In the genomic region with DNA sequence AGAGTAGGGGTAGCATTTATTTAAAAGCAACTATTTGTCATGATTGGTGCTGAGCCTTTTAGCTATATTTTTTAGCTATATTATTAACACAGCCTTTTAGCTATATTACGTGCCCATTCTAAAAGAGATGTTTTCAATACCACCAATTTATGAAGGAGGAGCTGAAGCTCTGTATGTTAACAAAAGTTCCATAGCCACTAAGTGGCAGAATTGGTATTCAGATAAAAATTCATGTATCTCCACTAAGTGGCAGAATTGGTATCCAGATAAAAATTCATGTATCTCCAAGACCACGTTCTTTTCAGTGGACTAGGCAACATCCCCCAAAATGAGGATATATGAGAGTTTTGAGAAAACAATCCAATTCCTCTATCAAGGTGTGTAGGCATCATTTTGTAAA, we compare ENCODE assay signal across 9 cellular contexts.
DNase-seq lines count a peak whose midpoint lies in the region; TF ChIP-seq lines count a peak whose summit lies in the region.
"Had no signal": no experiment of that assay in that cellular context is flagged by ENCODE, and none has a peak within 500 bp of the region (broad histone marks: within the 10 kb centered on the region; RNA-seq: fewer than 3 reads in every experiment).

No MANE protein-coding gene starts in this region.

- H3K9me3 Mint-ChIP-seq in glutamatergic neuron (ENCODE audit: unreplicated experiment), result no peaks in the 10 kb centered on the region

- H2AFZ ChIP-seq in osteoblast (ENCODE audit: low read length), result no peak overlapping the region

- DNase-seq in EL, result peak; percentile 25
- DNase-seq in NCI-H1092 (lab: John Stamatoyannopoulos, UW), result peak; percentile 15
- peak; percentile 62 for DNase-seq in astrocyte of the spinal cord (ENCODE audit: low read depth, low spot score)
- DNase-seq in osteoblast (ENCODE audit: insufficient read length, low spot score, missing footprints), result no peak
- DNase-seq in glutamatergic neuron, result no peak
- no peak for DNase-seq in cerebellar cortex (ENCODE audit: low spot score)
- DNase-seq in NCI-H2107 (lab: John Stamatoyannopoulos, UW), result no peak
- DNase-seq in LoVo (ENCODE audit: low spot score), result no peak
- DNase-seq: stomach had no signal

- H3K27ac Mint-ChIP-seq in glutamatergic neuron (ENCODE audit: unreplicated experiment), result no peak overlapping the region

- no peak overlapping the region for H3K4me3 Mint-ChIP-seq in glutamatergic neuron (ENCODE audit: unreplicated experiment)

- in situ Hi-C loops in astrocyte of the spinal cord (cut with HindIII; ENCODE audit: low sequenced_read_pairs), result no loop called here

- H3K27me3 ChIP-seq in osteoblast (ENCODE audit: insufficient read depth, low read length), result no peaks in the 10 kb centered on the region
- H3K27me3 ChIP-seq: stomach had no signal

- no peaks in the 10 kb centered on the region for H4K20me1 ChIP-seq in osteoblast (ENCODE audit: insufficient read depth, low read length)

- H3K4me1 Mint-ChIP-seq in glutamatergic neuron (ENCODE audit: low read depth, unreplicated experiment), result peaks cover 7% of the 10 kb centered on the region

- H3K36me3 Mint-ChIP-seq in glutamatergic neuron (ENCODE audit: unreplicated experiment), result no peaks in the 10 kb centered on the region

- H3K79me2 ChIP-seq in osteoblast (ENCODE audit: insufficient read depth, low read length), result no peaks in the 10 kb centered on the region

- TF ChIP-seq CTCF in astrocyte of the spinal cord (IDR thresholded peaks at IDR 0.05; ENCODE audit: low read depth, low read length) (peak; percentile 36), osteoblast (IDR thresholded peaks at IDR 0.05; ENCODE audit: extremely low read depth, low read depth, low read length) (peak; percentile 56), glutamatergic neuron (IDR thresholded peaks at IDR 0.05; ENCODE audit: partially characterized antibody, unreplicated experiment) (no peak)

- peak overlapping the region; percentile 1 for H3K27ac ChIP-seq in osteoblast (ENCODE audit: low read depth, low read length)
- H3K27ac ChIP-seq: stomach had no signal

- H3K4me2 ChIP-seq in osteoblast (ENCODE audit: insufficient read depth, low read length), result peak overlapping the region; percentile 23

- H3K4me1 ChIP-seq in osteoblast (ENCODE audit: insufficient read depth, low read length), result peaks cover 11% of the 10 kb centered on the region

- H3K36me3 ChIP-seq in osteoblast (ENCODE audit: insufficient read depth, low read length), result no peaks in the 10 kb centered on the region
- H3K36me3 ChIP-seq: stomach had no signal

- no peaks in the 10 kb centered on the region for H3K9me3 ChIP-seq in osteoblast (ENCODE audit: low read depth, low read length)
- H3K9me3 ChIP-seq: stomach had no signal

- H3K27me3 Mint-ChIP-seq in glutamatergic neuron (ENCODE audit: unreplicated experiment), result no peaks in the 10 kb centered on the region

- H3K4me3 ChIP-seq in astrocyte of the spinal cord (ENCODE audit: low read depth, low read length), result no peak overlapping the region
- no peak overlapping the region for H3K4me3 ChIP-seq in osteoblast (ENCODE audit: insufficient read depth, low read length)
- H3K4me3 ChIP-seq: stomach had no signal

Comparison
In these comparisons a context has a peak if more than half of its experiments do, and no peak if none do; other contexts are left out.
1. DNase-seq: peak in EL (single experiment), NCI-H1092 (single experiment) and astrocyte of the spinal cord (single experiment); none in osteoblast (single experiment), glutamatergic neuron (single experiment), cerebellar cortex (single experiment), NCI-H2107 (single experiment) and LoVo (single experiment).